8 cellular contexts compared by ENCODE assay signal in genomic region chr5:55601209-55601618, GRCh38.
A peak's percentile ranks its signal among the peaks of the same experiment; 100 is the strongest.
DNase-seq lines count a peak whose midpoint lies in the region; ATAC-seq and TF ChIP-seq lines count a peak whose summit lies in the region.

No MANE protein-coding gene starts in this region.

- no peak for TF ChIP-seq CTCF in endodermal cell (conservative IDR thresholded peaks at IDR 0.05)

- H2AFZ ChIP-seq in neuronal stem cell (ENCODE audit: low read length), result peak overlapping the region; percentile 47

- no peak overlapping the region for H3K27ac ChIP-seq in neuronal stem cell (replicated peaks; ENCODE audit: low read length)
- no peak overlapping the region for H3K27ac ChIP-seq in endodermal cell (ENCODE audit: low read depth, low read length)

- H3K4me2 ChIP-seq in neuronal stem cell (ENCODE audit: insufficient read depth, low read length, poor library complexity, severe bottlenecking), result no peak overlapping the region

- POLR2A ChIA-PET in activated CD4-positive, alpha-beta T cell treated with anti-CD3 and anti-CD28 coated beads for 36 hours (lab: Charles Lee), result no interaction called here
- POLR2A ChIA-PET in T-cell (lab: Charles Lee), result no interaction called here

- H3K9me3 Mint-ChIP-seq in activated CD4-positive, alpha-beta T cell treated with anti-CD3 and anti-CD28 coated beads for 36 hours (ENCODE audit: low read depth), result no peaks in the 10 kb centered on the region
- H3K9me3 Mint-ChIP-seq in T-cell (no peaks in the 10 kb centered on the region), endodermal cell (no peaks in the 10 kb centered on the region)

- CTCF ChIA-PET in activated CD4-positive, alpha-beta T cell treated with anti-CD3 and anti-CD28 coated beads for 36 hours (lab: Charles Lee), result no interaction called here
- CTCF ChIA-PET in T-cell (lab: Charles Lee), result no interaction called here

- intact Hi-C loops in activated CD4-positive, alpha-beta T cell treated with anti-CD3 and anti-CD28 coated beads for 36 hours (cut with DNase I, micrococcal nuclease), result loop anchor here in 1 of 2 experiments (1.0 kb wide), 1 partner anchor 14 kb away; no protein-coding TSS in a partner anchor

- H2AK5ac ChIP-seq in neuronal stem cell (ENCODE audit: low read depth, low read length), result no peak overlapping the region

- no peak overlapping the region for H2BK5ac ChIP-seq in neuronal stem cell (ENCODE audit: low read length)

- no peak for DNase-seq in activated CD4-positive, alpha-beta T cell treated with anti-CD3 and anti-CD28 coated beads for 36 hours
- no peak for DNase-seq in activated CD4-positive, alpha-beta T cell treated with anti-CD3 and anti-CD28 coated beads for 1 hour
- DNase-seq in T-cell, result no peak
- DNase-seq in fibroblast of peridontal ligament (ENCODE audit: extremely low read depth), result peak; percentile 86
- DNase-seq in neuronal stem cell (ENCODE audit: low spot score), result peak; percentile 15
- no peak for DNase-seq in endodermal cell
- DNase-seq in GM19240 (ENCODE audit: insufficient read length, low spot score), result no peak

- no peaks in the 10 kb centered on the region for H3K36me3 ChIP-seq in neuronal stem cell (replicated peaks in 1 of 2; ENCODE audit: control insufficient read depth in 2 of 2, insufficient read depth in 2 of 2, low read length in 2 of 2)
- no peaks in the 10 kb centered on the region for H3K36me3 ChIP-seq in endodermal cell (ENCODE audit: control insufficient read depth, insufficient read depth, low read length)

- no peak overlapping the region for H3K23ac ChIP-seq in neuronal stem cell (ENCODE audit: low read depth, low read length, poor library complexity)

- no peak overlapping the region for H4K8ac ChIP-seq in neuronal stem cell (ENCODE audit: low read depth, low read length)

- H3K18ac ChIP-seq in neuronal stem cell (ENCODE audit: low read length), result no peak overlapping the region

- peak overlapping the region; percentile 35 for H3K4me3 Mint-ChIP-seq in activated CD4-positive, alpha-beta T cell treated with anti-CD3 and anti-CD28 coated beads for 36 hours
- peak overlapping the region; percentile 31 to 63 (median 48) for H3K4me3 Mint-ChIP-seq in T-cell
- no peak overlapping the region for H3K4me3 Mint-ChIP-seq in endodermal cell

- H3K4me3 ChIP-seq in neuronal stem cell (ENCODE audit: low read length in 2 of 2), result no peak overlapping the region
- H3K4me3 ChIP-seq in endodermal cell (ENCODE audit: low read length), result no peak overlapping the region

- H3K79me1 ChIP-seq in neuronal stem cell (ENCODE audit: low read depth, low read length), result no peaks in the 10 kb centered on the region

- no peaks in the 10 kb centered on the region for H3K27me3 Mint-ChIP-seq in activated CD4-positive, alpha-beta T cell treated with anti-CD3 and anti-CD28 coated beads for 36 hours
- H3K27me3 Mint-ChIP-seq in T-cell (no peaks in the 10 kb centered on the region), endodermal cell (ENCODE audit: insufficient read depth) (no peaks in the 10 kb centered on the region)

- no peak overlapping the region for H4K91ac ChIP-seq in neuronal stem cell (ENCODE audit: low read depth, low read length, poor library complexity)

- no peak overlapping the region for H3K14ac ChIP-seq in neuronal stem cell (ENCODE audit: low read length)

- peaks cover 3 to 13% of the 10 kb centered on the region in 2 donors for H3K4me1 ChIP-seq in neuronal stem cell (ENCODE audit: control insufficient read depth in 2 of 2, insufficient read depth in 1 of 2, low read depth in 1 of 2, low read length in 2 of 2)
- no peaks in the 10 kb centered on the region for H3K4me1 ChIP-seq in endodermal cell (ENCODE audit: control insufficient read depth, insufficient read depth, low read length)

- H2BK15ac ChIP-seq in neuronal stem cell (ENCODE audit: low read length), result no peak overlapping the region

- WGBS in neuronal stem cell (ENCODE audit: extremely low coverage in 2 of 2, insufficient read length in 2 of 2, insufficient replicate concordance in 1 of 2), 2 donors, result no CpG with 5 or more reads among the region's 8 CpGs
- WGBS in endodermal cell (ENCODE audit: insufficient coverage in 1 of 2, insufficient read length in 1 of 2), 2 experiments, result 76 to 81% methylated on average over 4 to 8 of the region's 8 CpGs

- H3K36me3 Mint-ChIP-seq in activated CD4-positive, alpha-beta T cell treated with anti-CD3 and anti-CD28 coated beads for 36 hours (ENCODE audit: low read depth), result no peaks in the 10 kb centered on the region
- H3K36me3 Mint-ChIP-seq in T-cell (no peaks in the 10 kb centered on the region), endodermal cell (ENCODE audit: low read depth) (no peaks in the 10 kb centered on the region)

- H3K27me3 ChIP-seq in neuronal stem cell (ENCODE audit: control insufficient read depth in 3 of 3, insufficient read depth in 3 of 3, low read depth in 1 of 3, low read length in 3 of 3) (no peaks in the 10 kb centered on the region), endodermal cell (ENCODE audit: control insufficient read depth, insufficient read depth, low read length, poor library complexity, severe bottlenecking) (no peaks in the 10 kb centered on the region)

- no peak overlapping the region for H2BK12ac ChIP-seq in neuronal stem cell (ENCODE audit: low read length)

- H3K9me3 ChIP-seq in neuronal stem cell (replicated peaks in 1 of 2; ENCODE audit: control insufficient read depth in 2 of 2, insufficient read depth in 1 of 2, low read depth in 1 of 2, low read length in 2 of 2) (no peaks in the 10 kb centered on the region), endodermal cell (ENCODE audit: control insufficient read depth, low read length) (no peaks in the 10 kb centered on the region)

- ATAC-seq in activated CD4-positive, alpha-beta T cell treated with anti-CD3 and anti-CD28 coated beads for 36 hours, result no peak
- ATAC-seq in T-cell (replicated peaks in 1 of 4) (peak in 1 of 4 experiments; percentile 35), HG03025 (IDR thresholded peaks at IDR 0.05; ENCODE audit: low FRiP score, unreplicated experiment) (no peak)

- no peak overlapping the region for H2BK120ac ChIP-seq in neuronal stem cell (ENCODE audit: low read depth, low read length)

- H3K4me1 Mint-ChIP-seq in activated CD4-positive, alpha-beta T cell treated with anti-CD3 and anti-CD28 coated beads for 36 hours, result peaks cover 23% of the 10 kb centered on the region
- H3K4me1 Mint-ChIP-seq in T-cell (peaks cover 20 to 24% (median 22%) of the 10 kb centered on the region in 3 donors), endodermal cell (peaks cover 38% of the 10 kb centered on the region)

- peak overlapping the region; percentile 29 for H3K27ac Mint-ChIP-seq in activated CD4-positive, alpha-beta T cell treated with anti-CD3 and anti-CD28 coated beads for 36 hours
- H3K27ac Mint-ChIP-seq in T-cell, result peak overlapping the region; percentile 19 to 48
- no peak overlapping the region for H3K27ac Mint-ChIP-seq in endodermal cell

- no peak overlapping the region for H3K9ac ChIP-seq in neuronal stem cell (ENCODE audit: low read depth, low read length, poor library complexity)
- no peak overlapping the region for H3K9ac ChIP-seq in endodermal cell (ENCODE audit: extremely low read depth, low read length, poor library complexity, severe bottlenecking)

- no peak overlapping the region for H3K4ac ChIP-seq in neuronal stem cell (ENCODE audit: low read length)

Comparison
In these comparisons a context has a peak if more than half of its experiments do, and no peak if none do; other contexts are left out.
1. DNase-seq: peak in fibroblast of peridontal ligament (single experiment) and neuronal stem cell (single experiment); none in activated CD4-positive, alpha-beta T cell treated with anti-CD3 and anti-CD28 coated beads for 36 hours (single experiment), activated CD4-positive, alpha-beta T cell treated with anti-CD3 and anti-CD28 coated beads for 1 hour (single experiment), T-cell (0 of 34), endodermal cell (single experiment) and GM19240 (single experiment).